In genomic region chr10:124321433-124322072, GRCh38 we compare ENCODE assay signal across 26 cellular contexts.
"Had no signal": no experiment of that assay in that cellular context is flagged by ENCODE, and none has a peak within 500 bp of the region (broad histone marks: within the 10 kb centered on the region; RNA-seq: fewer than 3 reads in every experiment).

No MANE protein-coding gene starts in this region.

- H3K9me3 Mint-ChIP-seq: activated CD8-positive, alpha-beta T cell treated with anti-CD3 and anti-CD28 coated beads for 36 hours; activated naive CD4-positive, alpha-beta T cell treated with anti-CD3 and anti-CD28 coated beads, Interleukin-2, amount 50 U/mL, for 24 hours; activated naive CD8-positive, alpha-beta T cell treated with anti-CD3 and anti-CD28 coated beads, Interleukin-2, amount 50 U/mL, for 24 hours; activated T-cell treated with anti-CD3 and anti-CD28 coated beads, Interleukin-2, amount 50 U/mL, for 24 hours; activated T-helper 2 cell treated with anti-CD3 and anti-CD28 coated beads, Interferon-gamma antibody, Interleukin-2, Interleukin-4, amounts not matched to agents 10 μg/mL and 5 μg/mL and 100 μg/mL, durations not matched to agents 14 hours and 24 hours and 36 hours; natural killer cell; stimulated activated effector memory CD8-positive, alpha-beta T cell treated with anti-CD3 and anti-CD28 coated beads, Interleukin-12 subunit alpha, Interleukin-12 subunit beta, amount 100 ng/mL, for 72 hours; stimulated activated naive CD8-positive, alpha-beta T cell treated with anti-CD3 and anti-CD28 coated beads, Interleukin-15, Interleukin-2, amounts not matched to agents 100 ng/mL and 50 ng/mL, for 24 hours had no signal

- H3K27ac Mint-ChIP-seq: activated CD8-positive, alpha-beta T cell treated with anti-CD3 and anti-CD28 coated beads for 36 hours; activated naive CD4-positive, alpha-beta T cell treated with anti-CD3 and anti-CD28 coated beads, Interleukin-2, amount 50 U/mL, for 24 hours; activated naive CD8-positive, alpha-beta T cell treated with anti-CD3 and anti-CD28 coated beads, Interleukin-2, amount 50 U/mL, for 24 hours; activated T-cell treated with anti-CD3 and anti-CD28 coated beads, Interleukin-2, amount 50 U/mL, for 24 hours; activated T-helper 2 cell treated with anti-CD3 and anti-CD28 coated beads, Interferon-gamma antibody, Interleukin-2, Interleukin-4, amounts not matched to agents 10 μg/mL and 5 μg/mL and 100 μg/mL, durations not matched to agents 14 hours and 24 hours and 36 hours; natural killer cell; stimulated activated effector memory CD8-positive, alpha-beta T cell treated with anti-CD3 and anti-CD28 coated beads, Interleukin-12 subunit alpha, Interleukin-12 subunit beta, amount 100 ng/mL, for 72 hours; stimulated activated naive CD8-positive, alpha-beta T cell treated with anti-CD3 and anti-CD28 coated beads, Interleukin-15, Interleukin-2, amounts not matched to agents 100 ng/mL and 50 ng/mL, for 24 hours had no signal

- H3K36me3 Mint-ChIP-seq: activated naive CD4-positive, alpha-beta T cell treated with anti-CD3 and anti-CD28 coated beads, Interleukin-2, amount 50 U/mL, for 24 hours; natural killer cell; stimulated activated effector memory CD8-positive, alpha-beta T cell treated with anti-CD3 and anti-CD28 coated beads, Interleukin-12 subunit alpha, Interleukin-12 subunit beta, amount 100 ng/mL, for 72 hours had no signal

- H3K36me3 ChIP-seq: esophagus squamous epithelium, ovary, prostate gland, thoracic aorta, vagina had no signal

- H3K4me3 ChIP-seq: esophagus squamous epithelium, ovary, prostate gland, thoracic aorta, vagina had no signal

- H3K27me3 ChIP-seq: ovary, vagina had no signal

- H3K27me3 Mint-ChIP-seq: activated CD8-positive, alpha-beta T cell treated with anti-CD3 and anti-CD28 coated beads for 36 hours; activated T-cell treated with anti-CD3 and anti-CD28 coated beads, Interleukin-2, amount 50 U/mL, for 24 hours; stimulated activated naive CD8-positive, alpha-beta T cell treated with anti-CD3 and anti-CD28 coated beads, Interleukin-15, Interleukin-2, amounts not matched to agents 100 ng/mL and 50 ng/mL, for 24 hours had no signal

- H3K4me1 ChIP-seq: esophagus squamous epithelium, prostate gland, vagina had no signal

- H3K9me3 ChIP-seq: esophagus squamous epithelium, ovary, prostate gland, thoracic aorta, vagina had no signal

- ATAC-seq: activated CD8-positive, alpha-beta T cell treated with anti-CD3 and anti-CD28 coated beads for 36 hours; activated naive CD8-positive, alpha-beta T cell treated with anti-CD3 and anti-CD28 coated beads, Interleukin-2, amount 50 U/mL, for 24 hours; left cardiac atrium; natural killer cell; sciatic nerve; stimulated activated effector memory CD8-positive, alpha-beta T cell treated with anti-CD3 and anti-CD28 coated beads, Interleukin-12 subunit alpha, Interleukin-12 subunit beta, amount 100 ng/mL, for 72 hours had no signal

- H3K4me3 Mint-ChIP-seq: activated CD8-positive, alpha-beta T cell treated with anti-CD3 and anti-CD28 coated beads for 36 hours; activated naive CD4-positive, alpha-beta T cell treated with anti-CD3 and anti-CD28 coated beads, Interleukin-2, amount 50 U/mL, for 24 hours; activated naive CD8-positive, alpha-beta T cell treated with anti-CD3 and anti-CD28 coated beads, Interleukin-2, amount 50 U/mL, for 24 hours; activated T-cell treated with anti-CD3 and anti-CD28 coated beads, Interleukin-2, amount 50 U/mL, for 24 hours; natural killer cell; stimulated activated effector memory CD8-positive, alpha-beta T cell treated with anti-CD3 and anti-CD28 coated beads, Interleukin-12 subunit alpha, Interleukin-12 subunit beta, amount 100 ng/mL, for 72 hours; stimulated activated naive CD8-positive, alpha-beta T cell treated with anti-CD3 and anti-CD28 coated beads, Interleukin-15, Interleukin-2, amounts not matched to agents 100 ng/mL and 50 ng/mL, for 24 hours had no signal

- H3K27ac ChIP-seq: epithelial cell of prostate, esophagus squamous epithelium, ovary, prostate gland, thoracic aorta, vagina had no signal

- H3K4me1 Mint-ChIP-seq: activated naive CD4-positive, alpha-beta T cell treated with anti-CD3 and anti-CD28 coated beads, Interleukin-2, amount 50 U/mL, for 24 hours; activated naive CD8-positive, alpha-beta T cell treated with anti-CD3 and anti-CD28 coated beads, Interleukin-2, amount 50 U/mL, for 24 hours had no signal

- DNase-seq: activated CD4-positive, alpha-beta T cell treated with anti-CD3 and anti-CD28 coated beads for 48 hours; activated CD8-positive, alpha-beta T cell treated with anti-CD3 and anti-CD28 coated beads for 36 hours; activated naive CD8-positive, alpha-beta T cell treated with anti-CD3 and anti-CD28 coated beads, Interleukin-2, amount 50 U/mL, for 24 hours; activated T-cell treated with anti-CD3 and anti-CD28 coated beads, Interleukin-2, amount 50 U/mL, for 24 hours; amygdala; central memory CD4-positive, alpha-beta T cell; dermis blood vessel endothelial cell; effector CD4-positive, alpha-beta T cell; esophagus squamous epithelium; glutamatergic neuron; left cardiac atrium; natural killer cell; retina; small intestine; stimulated activated CD4-positive, alpha-beta T cell treated with anti-CD3 and anti-CD28 coated beads, Interleukin-4, amount 100 ng/mL, for 24 hours; trophoblast cell had no signal
